Comparison of ENCODE assay signal across 6 cellular contexts in genomic region chr11:134789104-134789503, GRCh38.
"Had no signal": no experiment of that assay in that cellular context is flagged by ENCODE, and none has a peak within 500 bp of the region (broad histone marks: within the 10 kb centered on the region; RNA-seq: fewer than 3 reads in every experiment).

No MANE protein-coding gene starts in this region.

- H3K9me3 ChIP-seq: HAP-1 had no signal

- H3K36me3 ChIP-seq: HAP-1 had no signal

- H3K4me3 ChIP-seq: GM23248, HAP-1 had no signal

- DNase-seq: GM23248, H7, HFFc6, KBM-7 had no signal

- H3K27ac ChIP-seq: GM23248, HL-60 had no signal

- H3K9ac ChIP-seq: GM23248 had no signal

- H2AFZ ChIP-seq: GM23248 had no signal

- H3K4me1 ChIP-seq: HAP-1 had no signal
